ENCODE assay signal across 13 cellular contexts in the genomic region with DNA sequence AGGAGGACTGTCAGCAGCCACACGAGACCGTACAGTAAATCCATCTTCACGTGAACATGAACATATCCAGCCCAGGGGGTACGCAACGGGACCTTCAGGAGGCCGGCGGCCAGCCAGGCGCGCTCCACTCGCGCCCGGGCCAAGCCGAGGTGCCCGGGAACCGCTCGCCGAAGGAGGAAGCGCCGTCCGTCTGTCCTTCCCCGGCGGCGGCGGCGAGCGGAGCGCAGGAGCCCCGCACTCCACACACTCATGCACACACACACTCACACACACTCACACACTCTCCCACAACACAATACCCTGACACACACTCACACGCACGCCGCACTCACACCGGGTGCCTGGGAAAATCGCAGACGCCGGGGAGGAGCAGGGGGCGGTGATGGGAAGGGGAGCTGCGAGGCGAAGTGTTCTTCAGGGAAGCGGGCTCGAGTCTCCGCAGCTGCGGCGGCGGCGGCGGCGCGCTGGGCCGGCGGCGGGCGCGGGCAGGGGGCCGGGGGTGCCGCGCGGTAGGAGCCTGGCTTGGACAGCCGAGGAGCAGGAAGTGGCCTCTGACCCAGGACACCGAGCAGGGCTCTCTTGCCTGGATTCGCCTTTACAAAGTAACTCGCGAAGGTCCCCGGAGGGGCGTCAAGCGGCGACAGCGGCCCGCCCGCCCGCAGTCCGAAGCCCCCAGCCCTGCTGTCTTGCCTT. TPM values are rescaled to one million over a fixed set of nuclear protein-coding genes. Genes with fewer than 3 reads are reported as not detected.
DNase-seq lines count a peak whose midpoint lies in the region; ATAC-seq and TF ChIP-seq lines count a peak whose summit lies in the region.
"Had no signal": no experiment of that assay in that cellular context is flagged by ENCODE, and none has a peak within 500 bp of the region (broad histone marks: within the 10 kb centered on the region; RNA-seq: fewer than 3 reads in every experiment).

No MANE protein-coding gene starts in this region.

- DNase-seq in breast epithelium (ENCODE audit: low spot score in 2 of 2) (no peak), MCF 10A (ENCODE audit: unreplicated experiment) (no peak), chondrocyte (ENCODE audit: low spot score) (peak; percentile 57), lung (ENCODE audit: low spot score) (no peak), left lobe of liver (ENCODE audit: low spot score) (no peak)
- DNase-seq in activated CD8-positive, alpha-beta memory T cell treated with anti-CD3 and anti-CD28 coated beads, Interleukin-2, amount 50 U/mL, for 4 hours, result no peak
- no peak for DNase-seq in effector memory CD4-positive, alpha-beta T cell
- DNase-seq: activated CD4-positive, alpha-beta T cell treated with anti-CD3 and anti-CD28 coated beads, Interleukin-2, amount 50 U/mL, for 1 hour; COR-L47; naive B cell; NCI-H526 treated with DMSO at 0.1 percent for 48 hours had no signal

- H3K4me1 Mint-ChIP-seq in MCF 10A (ENCODE audit: insufficient read depth, unreplicated experiment), result no peaks in the 10 kb centered on the region
- peaks cover 22% of the 10 kb centered on the region for H3K4me1 Mint-ChIP-seq in chondrocyte (ENCODE audit: low read depth)

- H3K27me3 ChIP-seq in breast epithelium, result peaks cover 0 to 56% of the 10 kb centered on the region in 2 donors
- H3K27me3 ChIP-seq in lung (ENCODE audit: control insufficient read depth, insufficient read depth), result peaks cover 24% of the 10 kb centered on the region
- H3K27me3 ChIP-seq in effector memory CD4-positive, alpha-beta T cell (replicated peaks; ENCODE audit: control insufficient read depth, insufficient read depth, low read length, poor library complexity, severe bottlenecking), result no peaks in the 10 kb centered on the region

- H3K36me3 Mint-ChIP-seq in MCF 10A (ENCODE audit: insufficient read depth, unreplicated experiment) (no peaks in the 10 kb centered on the region), chondrocyte (ENCODE audit: low read depth) (no peaks in the 10 kb centered on the region)
- H3K36me3 Mint-ChIP-seq: naive B cell had no signal

- intact Hi-C loops in breast epithelium (cut with DNase I; ENCODE audit: low total_unique reads) (no loop called here), MCF 10A (cut with micrococcal nuclease) (loop anchor here (5.0 kb wide), 1 partner anchor 243 kb away; no protein-coding TSS in a partner anchor)

- H3K27ac Mint-ChIP-seq in MCF 10A (ENCODE audit: low read depth, unreplicated experiment), result no peak overlapping the region
- H3K27ac Mint-ChIP-seq in chondrocyte (ENCODE audit: unreplicated experiment), result no peak overlapping the region
- H3K27ac Mint-ChIP-seq: naive B cell had no signal

- POLR2A ChIA-PET in MCF 10A (lab: Yijun Ruan, JAX), result no interaction called here

- H3K36me3 ChIP-seq in breast epithelium (no peaks in the 10 kb centered on the region), lung (ENCODE audit: control insufficient read depth in 2 of 2, insufficient read depth in 2 of 2, low read length in 2 of 2) (no peaks in the 10 kb centered on the region), urinary bladder (ENCODE audit: insufficient read depth) (no peaks in the 10 kb centered on the region)
- no peaks in the 10 kb centered on the region for H3K36me3 ChIP-seq in effector memory CD4-positive, alpha-beta T cell (ENCODE audit: control insufficient read depth, insufficient read depth, low read length)

- H3K4me3 Mint-ChIP-seq in MCF 10A (ENCODE audit: unreplicated experiment) (no peak overlapping the region), chondrocyte (ENCODE audit: unreplicated experiment) (peak overlapping the region; percentile 64)

- H3K27ac ChIP-seq in breast epithelium, result no peak overlapping the region
- H3K27ac ChIP-seq in lung (ENCODE audit: low read depth in 1 of 2, low read length in 1 of 2), result no peak overlapping the region
- H3K27ac ChIP-seq in urinary bladder (ENCODE audit: low read depth), result no peak overlapping the region
- H3K27ac ChIP-seq in effector memory CD4-positive, alpha-beta T cell (ENCODE audit: insufficient read depth, low read length, poor library complexity, severe bottlenecking), result no peak overlapping the region

- H3K9me3 Mint-ChIP-seq in MCF 10A (ENCODE audit: unreplicated experiment), result no peaks in the 10 kb centered on the region
- no peaks in the 10 kb centered on the region for H3K9me3 Mint-ChIP-seq in chondrocyte (ENCODE audit: low read depth)

- H3K4me1 ChIP-seq in breast epithelium, result no peaks in the 10 kb centered on the region
- peaks cover 0 to 17% of the 10 kb centered on the region in 2 donors for H3K4me1 ChIP-seq in lung (ENCODE audit: control insufficient read depth in 2 of 2, insufficient read depth in 2 of 2, low read length in 2 of 2)
- peaks cover 3% of the 10 kb centered on the region for H3K4me1 ChIP-seq in urinary bladder (ENCODE audit: insufficient read depth)
- no peaks in the 10 kb centered on the region for H3K4me1 ChIP-seq in effector memory CD4-positive, alpha-beta T cell (ENCODE audit: control insufficient read depth, insufficient read depth, low read length, poor library complexity, severe bottlenecking)

- TF ChIP-seq CTCF in breast epithelium (IDR thresholded peaks at IDR 0.05) (no peak), MCF 10A (IDR thresholded peaks at IDR 0.05; ENCODE audit: unreplicated experiment) (no peak), chondrocyte (IDR thresholded peaks at IDR 0.05) (no peak), lung (IDR thresholded peaks at IDR 0.05; ENCODE audit: control extremely low read depth, extremely low read depth) (no peak)

- no peaks in the 10 kb centered on the region for H3K27me3 Mint-ChIP-seq in MCF 10A (ENCODE audit: insufficient read depth, unreplicated experiment)
- H3K27me3 Mint-ChIP-seq in chondrocyte (ENCODE audit: low read depth), result peaks cover 71% of the 10 kb centered on the region

- CTCF ChIA-PET in MCF 10A (lab: Yijun Ruan, JAX), result no interaction called here

- no TSS peak for BruUV-seq in MCF 10A (replicated peaks; lab: Mats Ljungman, UMichigan)

- H3K9me3 ChIP-seq in breast epithelium (no peaks in the 10 kb centered on the region), lung (ENCODE audit: control insufficient read depth in 2 of 2, insufficient read depth in 1 of 2, low read length in 1 of 2) (peaks cover 0 to 7% of the 10 kb centered on the region in 2 donors)
- H3K9me3 ChIP-seq in effector memory CD4-positive, alpha-beta T cell (ENCODE audit: control insufficient read depth, low read length), result no peaks in the 10 kb centered on the region

- H3K4me3 ChIP-seq in breast epithelium (peak overlapping the region; percentile 42 to 63 (median 47)), lung (peak overlapping the region; percentile 24), urinary bladder (ENCODE audit: low read depth, low read length) (peak overlapping the region; percentile 34)
- H3K4me3 ChIP-seq in effector memory CD4-positive, alpha-beta T cell (ENCODE audit: insufficient read depth, low read depth, low read length, poor library complexity, severe bottlenecking), result no peak overlapping the region

- ATAC-seq in lung (ENCODE audit: insufficient read depth, low FRiP score) (no peak), left lobe of liver (no peak)

- WGBS in lung, 2 donors, result 1 to 2% methylated on average over 58 to 71 of the region's 71 CpGs
- WGBS in urinary bladder, result under 1% methylated on average over 71 of the region's 71 CpGs

- no peak for TF ChIP-seq POLR2A in breast epithelium (IDR thresholded peaks at IDR 0.05)

RNA-seq across cellular contexts. Expression of a gene that starts 0.7 kb away (rescaled TPM):
- total RNA-seq in breast epithelium (not detected), MCF 10A (2022) (not detected in 2 replicates), chondrocyte (0.17 to 0.65 TPM in 2 of 3 replicates, not detected in the other), lung (1 to 10 TPM in 1 of 2 donors, not detected in 1; 3.2 TPM), urinary bladder (6.1 TPM), left lobe of liver (not detected)
- polyA plus RNA-seq in lung (under 1 TPM in 1 of 2 donors, not detected in 1; 0.03 TPM), urinary bladder (0.15 TPM)
- total RNA-seq: dermis microvascular lymphatic vessel endothelial cell had no signal
